In genomic region chr17:43598359-43599045, GRCh38 we compare ENCODE assay signal across 1 cellular context.
TF ChIP-seq lines count a peak whose summit lies in the region.

No MANE protein-coding gene starts in this region.

TF ChIP-seq in endothelial cell of umbilical vein, 7 proteins besides CTCF, POLR2A, EP300 and RAD21:
- TF ChIP-seq JUN (IDR thresholded peaks at IDR 0.05; ENCODE audit: borderline replicate concordance, insufficient read depth, insufficient read length, low read depth) = no peak
- TF ChIP-seq POLR2AphosphoS5 (IDR thresholded peaks at IDR 0.05; ENCODE audit: insufficient read depth, low read depth, low read length) = no peak
- no peak for TF ChIP-seq EZH2 (IDR thresholded peaks at IDR 0.05; ENCODE audit: borderline replicate concordance, low read depth, low read length, severe bottlenecking)
